In genomic region chrX:20322887-20323286, GRCh38 we compare ENCODE assay signal across 34 cellular contexts.
"Had no signal": no experiment of that assay in that cellular context is flagged by ENCODE, and none has a peak within 500 bp of the region (broad histone marks: within the 10 kb centered on the region; RNA-seq: fewer than 3 reads in every experiment).

No MANE protein-coding gene starts in this region.

- H3K27me3 ChIP-seq: cardiac muscle cell had no signal

- H3K36me3 ChIP-seq: adrenal gland, breast epithelium, cardiac muscle cell, heart left ventricle had no signal

- FAIRE-seq: endometrium, frontal cortex had no signal

- H3K4me1 Mint-ChIP-seq: brain had no signal

- H3K9me3 ChIP-seq: adrenal gland, breast epithelium, heart left ventricle had no signal

- H3K27ac ChIP-seq: adrenal gland, breast epithelium, cardiac muscle cell, coronary artery, heart left ventricle had no signal

- H3K27ac Mint-ChIP-seq: activated CD4-positive, alpha-beta memory T cell treated with anti-CD3 and anti-CD28 coated beads for 36 hours; activated CD4-positive, alpha-beta T cell treated with anti-CD3 and anti-CD28 coated beads for 36 hours; activated CD4-positive, alpha-beta T cell treated with anti-CD3 and anti-CD28 coated beads, Interleukin-2, amount 10 ng/mL, durations not matched to agents 24 days and 14 days; activated CD8-positive, alpha-beta memory T cell treated with anti-CD3 and anti-CD28 coated beads, Interleukin-2, amount 10 ng/mL, durations not matched to agents 7 days and 5 days; activated CD8-positive, alpha-beta T cell treated with anti-CD3 and anti-CD28 coated beads, Interleukin-2, amount 10 ng/mL, durations not matched to agents 7 days and 5 days; activated naive CD4-positive, alpha-beta T cell treated with anti-CD3 and anti-CD28 coated beads for 36 hours; activated naive CD4-positive, alpha-beta T cell treated with anti-CD3 and anti-CD28 coated beads, Interleukin-2, amount 50 U/mL, for 24 hours; activated naive CD8-positive, alpha-beta T cell treated with anti-CD3 and anti-CD28 coated beads for 36 hours; activated naive CD8-positive, alpha-beta T cell treated with anti-CD3 and anti-CD28 coated beads, Interleukin-2, amount 50 U/mL, for 24 hours; activated T-helper 1 cell treated with anti-CD3 and anti-CD28 coated beads, Interleukin-12 subunit alpha, Interleukin-12 subunit beta, Interleukin-2, Interleukin-4 antibody, amounts not matched to agents 30 ng/mL and 10 ng/mL and 1 ng/mL, durations not matched to agents 14 hours and 24 hours and 36 hours; activated T-helper 2 cell treated with anti-CD3 and anti-CD28 coated beads, Interferon-gamma antibody, Interleukin-2, Interleukin-4, amounts not matched to agents 10 μg/mL and 5 μg/mL and 100 μg/mL, durations not matched to agents 14 hours and 24 hours and 36 hours; brain; effector memory CD8-positive, alpha-beta T cell had no signal

- DNase-seq: activated CD4-positive, alpha-beta memory T cell treated with anti-CD3 and anti-CD28 coated beads for 36 hours; activated CD4-positive, alpha-beta T cell treated with anti-CD3 and anti-CD28 coated beads for 36 hours; activated CD4-positive, alpha-beta T cell treated with anti-CD3 and anti-CD28 coated beads, Interleukin-2, amount 10 ng/mL, durations not matched to agents 24 days and 14 days; activated CD4-positive, CD25-positive, alpha-beta regulatory T cell; activated CD4-positive, CD25-positive, alpha-beta regulatory T cell treated with anti-CD3 and anti-CD28 coated beads, Interleukin-2, amount 50 U/mL, for 72 hours; activated CD8-positive, alpha-beta memory T cell treated with anti-CD3 and anti-CD28 coated beads, Interleukin-2, amount 10 ng/mL, durations not matched to agents 7 days and 5 days; activated CD8-positive, alpha-beta memory T cell treated with anti-CD3 and anti-CD28 coated beads, Interleukin-2, amount 50 U/mL, for 4 hours; activated CD8-positive, alpha-beta T cell treated with anti-CD3 and anti-CD28 coated beads, Interleukin-2, amount 10 ng/mL, durations not matched to agents 7 days and 5 days; activated effector memory CD4-positive, alpha-beta T cell treated with anti-CD3 and anti-CD28 coated beads, Interleukin-2, amount 50 U/mL, for 16 hours; activated naive CD4-positive, alpha-beta T cell treated with anti-CD3 and anti-CD28 coated beads for 36 hours; activated naive CD8-positive, alpha-beta T cell treated with anti-CD3 and anti-CD28 coated beads for 36 hours; activated naive CD8-positive, alpha-beta T cell treated with anti-CD3 and anti-CD28 coated beads, Interleukin-2, amount 50 U/mL, for 24 hours; activated T-cell treated with anti-CD3 and anti-CD28 coated beads, Interleukin-2, amount 50 U/mL, for 1 hour; activated T-cell treated with anti-CD3 and anti-CD28 coated beads, Interleukin-2, amount 50 U/mL, for 48 hours; adrenal gland; amygdala; aorta; dermis blood vessel endothelial cell; effector CD4-positive, alpha-beta T cell; effector memory CD8-positive, alpha-beta T cell; foreskin fibroblast; heart left ventricle; T-helper 2 cell had no signal

- H3K4me3 ChIP-seq: adrenal gland, breast epithelium, cardiac muscle cell, coronary artery, heart left ventricle had no signal

- H3K27me3 Mint-ChIP-seq: activated CD4-positive, alpha-beta memory T cell treated with anti-CD3 and anti-CD28 coated beads for 36 hours; activated CD4-positive, alpha-beta T cell treated with anti-CD3 and anti-CD28 coated beads for 36 hours; activated naive CD4-positive, alpha-beta T cell treated with anti-CD3 and anti-CD28 coated beads, Interleukin-2, amount 50 U/mL, for 24 hours; activated naive CD8-positive, alpha-beta T cell treated with anti-CD3 and anti-CD28 coated beads for 36 hours; activated naive CD8-positive, alpha-beta T cell treated with anti-CD3 and anti-CD28 coated beads, Interleukin-2, amount 50 U/mL, for 24 hours; central memory CD8-positive, alpha-beta T cell; effector memory CD8-positive, alpha-beta T cell had no signal

- H3K36me3 Mint-ChIP-seq: activated CD4-positive, alpha-beta memory T cell treated with anti-CD3 and anti-CD28 coated beads for 36 hours; activated CD8-positive, alpha-beta memory T cell treated with anti-CD3 and anti-CD28 coated beads, Interleukin-2, amount 10 ng/mL, durations not matched to agents 7 days and 5 days; activated naive CD4-positive, alpha-beta T cell treated with anti-CD3 and anti-CD28 coated beads, Interleukin-2, amount 50 U/mL, for 24 hours; activated naive CD8-positive, alpha-beta T cell treated with anti-CD3 and anti-CD28 coated beads for 36 hours; brain had no signal

- ATAC-seq: activated CD4-positive, alpha-beta T cell treated with anti-CD3 and anti-CD28 coated beads for 36 hours; activated CD8-positive, alpha-beta memory T cell treated with anti-CD3 and anti-CD28 coated beads, Interleukin-2, amount 10 ng/mL, durations not matched to agents 7 days and 5 days; activated CD8-positive, alpha-beta T cell treated with anti-CD3 and anti-CD28 coated beads, Interleukin-2, amount 10 ng/mL, durations not matched to agents 7 days and 5 days; activated naive CD8-positive, alpha-beta T cell treated with anti-CD3 and anti-CD28 coated beads, Interleukin-2, amount 50 U/mL, for 24 hours; effector memory CD8-positive, alpha-beta T cell; esophagus mucosa; heart left ventricle had no signal

- H3K9me3 Mint-ChIP-seq: activated CD4-positive, alpha-beta memory T cell treated with anti-CD3 and anti-CD28 coated beads for 36 hours; activated naive CD4-positive, alpha-beta T cell treated with anti-CD3 and anti-CD28 coated beads for 36 hours; activated naive CD4-positive, alpha-beta T cell treated with anti-CD3 and anti-CD28 coated beads, Interleukin-2, amount 50 U/mL, for 24 hours; activated naive CD8-positive, alpha-beta T cell treated with anti-CD3 and anti-CD28 coated beads for 36 hours; activated naive CD8-positive, alpha-beta T cell treated with anti-CD3 and anti-CD28 coated beads, Interleukin-2, amount 50 U/mL, for 24 hours; activated T-helper 1 cell treated with anti-CD3 and anti-CD28 coated beads, Interleukin-12 subunit alpha, Interleukin-12 subunit beta, Interleukin-2, Interleukin-4 antibody, amounts not matched to agents 30 ng/mL and 10 ng/mL and 1 ng/mL, durations not matched to agents 14 hours and 24 hours and 36 hours; activated T-helper 2 cell treated with anti-CD3 and anti-CD28 coated beads, Interferon-gamma antibody, Interleukin-2, Interleukin-4, amounts not matched to agents 10 μg/mL and 5 μg/mL and 100 μg/mL, durations not matched to agents 14 hours and 24 hours and 36 hours; central memory CD8-positive, alpha-beta T cell; effector memory CD8-positive, alpha-beta T cell had no signal

- H3K4me3 Mint-ChIP-seq: activated CD4-positive, alpha-beta memory T cell treated with anti-CD3 and anti-CD28 coated beads for 36 hours; activated CD4-positive, alpha-beta T cell treated with anti-CD3 and anti-CD28 coated beads for 36 hours; activated CD4-positive, alpha-beta T cell treated with anti-CD3 and anti-CD28 coated beads, Interleukin-2, amount 10 ng/mL, durations not matched to agents 24 days and 14 days; activated CD8-positive, alpha-beta memory T cell treated with anti-CD3 and anti-CD28 coated beads, Interleukin-2, amount 10 ng/mL, durations not matched to agents 7 days and 5 days; activated CD8-positive, alpha-beta T cell treated with anti-CD3 and anti-CD28 coated beads, Interleukin-2, amount 10 ng/mL, durations not matched to agents 7 days and 5 days; activated naive CD4-positive, alpha-beta T cell treated with anti-CD3 and anti-CD28 coated beads for 36 hours; activated naive CD4-positive, alpha-beta T cell treated with anti-CD3 and anti-CD28 coated beads, Interleukin-2, amount 50 U/mL, for 24 hours; activated naive CD8-positive, alpha-beta T cell treated with anti-CD3 and anti-CD28 coated beads for 36 hours; activated naive CD8-positive, alpha-beta T cell treated with anti-CD3 and anti-CD28 coated beads, Interleukin-2, amount 50 U/mL, for 24 hours; activated T-helper 1 cell treated with anti-CD3 and anti-CD28 coated beads, Interleukin-12 subunit alpha, Interleukin-12 subunit beta, Interleukin-2, Interleukin-4 antibody, amounts not matched to agents 30 ng/mL and 10 ng/mL and 1 ng/mL, durations not matched to agents 14 hours and 24 hours and 36 hours; brain; central memory CD8-positive, alpha-beta T cell; effector memory CD8-positive, alpha-beta T cell had no signal

- H3K4me1 ChIP-seq: adrenal gland, breast epithelium, heart left ventricle had no signal
